In genomic region chr2:237445611-237446332, GRCh38 we compare ENCODE assay signal across 20 cellular contexts. TPM values are rescaled to one million over a fixed set of nuclear protein-coding genes. Genes with fewer than 3 reads are reported as not detected.
A peak's percentile ranks its signal among the peaks of the same experiment; 100 is the strongest.
DNase-seq lines count a peak whose midpoint lies in the region; ATAC-seq and TF ChIP-seq lines count a peak whose summit lies in the region.
"Had no signal": no experiment of that assay in that cellular context is flagged by ENCODE, and none has a peak within 500 bp of the region (broad histone marks: within the 10 kb centered on the region; RNA-seq: fewer than 3 reads in every experiment).

No MANE protein-coding gene starts in this region.

- dilution Hi-C loops in mammary epithelial cell (cut with HindIII; ENCODE audit: low sequenced_read_pairs) = no loop called here

- H3K27ac ChIP-seq in breast epithelium = peak overlapping the region; percentile 54
- H3K27ac ChIP-seq in mammary epithelial cell (ENCODE audit: insufficient read depth, low read depth, low read length) = no peak overlapping the region
- H3K27ac ChIP-seq in rectal smooth muscle tissue (ENCODE audit: low read depth, low read length) = peak overlapping the region; percentile 41
- H3K27ac ChIP-seq: C4-2B had no signal

- no peak overlapping the region for H2AFZ ChIP-seq in mammary epithelial cell (ENCODE audit: low read depth, low read length)

- no peaks in the 10 kb centered on the region for H3K36me3 ChIP-seq in breast epithelium
- no peaks in the 10 kb centered on the region for H3K36me3 ChIP-seq in mammary epithelial cell (ENCODE audit: insufficient read depth, low read length)
- H3K36me3 ChIP-seq in rectal smooth muscle tissue (ENCODE audit: control insufficient read depth, insufficient read depth, low read length) = no peaks in the 10 kb centered on the region

- no peaks in the 10 kb centered on the region for H3K79me2 ChIP-seq in mammary epithelial cell (ENCODE audit: insufficient read depth, low read length)

- H3K4me1 ChIP-seq in breast epithelium (no peaks in the 10 kb centered on the region), mammary epithelial cell (ENCODE audit: insufficient read depth, low read length) (peaks cover 5% of the 10 kb centered on the region), rectal smooth muscle tissue (ENCODE audit: control insufficient read depth, insufficient read depth, low read length) (peaks cover 2% of the 10 kb centered on the region)

- no peak overlapping the region for H3K9ac ChIP-seq in mammary epithelial cell (ENCODE audit: insufficient read depth, low read length)
- H3K9ac ChIP-seq in rectal smooth muscle tissue (ENCODE audit: low read length) = no peak overlapping the region
- H3K9ac ChIP-seq: SK-N-SH had no signal

- H4K20me1 ChIP-seq in mammary epithelial cell (ENCODE audit: insufficient read depth, low read length) = no peaks in the 10 kb centered on the region

- no peak for TF ChIP-seq CTCF in breast epithelium (IDR thresholded peaks at IDR 0.05)
- TF ChIP-seq CTCF in mammary epithelial cell (conservative IDR thresholded peaks at IDR 0.05 in 1 of 2, IDR thresholded peaks at IDR 0.05 in 1 of 2; ENCODE audit: extremely low read depth in 1 of 2, insufficient read depth in 1 of 2, low read depth in 1 of 2, low read length in 2 of 2) = no peak

- no peak for ATAC-seq in GM19397 (IDR thresholded peaks at IDR 0.05; ENCODE audit: unreplicated experiment)
- ATAC-seq: PC-3 had no signal

- WGBS in mammary epithelial cell (ENCODE audit: low coverage, missing lambda C conversion rate) = 84% methylated on average over 22 of the region's 26 CpGs

- DNase-seq in breast epithelium (ENCODE audit: low spot score in 2 of 2) (no peak), mammary epithelial cell (no peak), islet precursor cell (peak; percentile 39), NCI-H524 (lab: John Stamatoyannopoulos, UW) (no peak), DMS 273 (lab: John Stamatoyannopoulos, UW; ENCODE audit: unreplicated experiment) (no peak)
- DNase-seq: Calu3; CD8-positive, alpha-beta memory T cell; GDM1; Karpas-422; MV-4-11; NCI-H1694; NCI-H2081; NCI-H446; NCI-H526 treated with DMSO at 0.1 percent for 48 hours; PC-3; SHP77 treated with DMSO at 0.1 percent for 48 hours; SK-N-SH had no signal

- BruUV-seq in mammary epithelial cell (replicated peaks; lab: Mats Ljungman, UMichigan) = no TSS peak

- no peaks in the 10 kb centered on the region for H3K9me3 ChIP-seq in breast epithelium
- H3K9me3 ChIP-seq in mammary epithelial cell (replicated peaks; ENCODE audit: insufficient read depth, low read length) = no peaks in the 10 kb centered on the region
- H3K9me3 ChIP-seq: SK-N-SH had no signal

- intact Hi-C loops in breast epithelium (cut with DNase I; ENCODE audit: low total_unique reads) (no loop called here), mammary epithelial cell (cut with micrococcal nuclease) (no loop called here)

- H3K4me3 ChIP-seq in breast epithelium (no peak overlapping the region), mammary epithelial cell (replicated peaks in 1 of 3; ENCODE audit: insufficient read depth in 1 of 3, low read depth in 2 of 3, low read length in 3 of 3) (no peak overlapping the region), rectal smooth muscle tissue (ENCODE audit: low read length) (no peak overlapping the region)

- no peak for TF ChIP-seq POLR2A in breast epithelium (IDR thresholded peaks at IDR 0.05)

- no peak overlapping the region for H3K4me2 ChIP-seq in mammary epithelial cell (ENCODE audit: insufficient read depth, low read depth, low read length)
- H3K4me2 ChIP-seq: SK-N-SH had no signal

- in situ Hi-C loops in mammary epithelial cell (cut with MboI; ENCODE audit: low sequenced_read_pairs in 2 of 2) = no loop called here

- CTCF ChIA-PET in mammary epithelial cell (lab: Charles Lee; ENCODE audit: low non-redundant PET) = no interaction called here

- H3K27me3 ChIP-seq in breast epithelium (no peaks in the 10 kb centered on the region), mammary epithelial cell (ENCODE audit: insufficient read depth, low read length) (no peaks in the 10 kb centered on the region), rectal smooth muscle tissue (ENCODE audit: control insufficient read depth, insufficient read depth, low read length) (no peaks in the 10 kb centered on the region)

RNA-seq across cellular contexts. Expression of gene COL6A3, which starts 31.8 kb away (rescaled TPM):
- total RNA-seq in breast epithelium (100 to 1,000 TPM; 116 to 907 (median 320) TPM), mammary epithelial cell (1 to 10 TPM in 1 of 2 donors, under 1 TPM in 1; 0.14 to 7.2 TPM)
- 0.16 TPM for polyA plus RNA-seq in mammary epithelial cell
- polyA minus RNA-seq in mammary epithelial cell = 0.57 TPM

RNA-seq across cellular contexts. Expression of gene MLPH, which starts 41.3 kb away (rescaled TPM):
- total RNA-seq in breast epithelium (100 to 1,000 TPM in 2 of 3 donors, 10 to 100 TPM in 1; 15.5 to 242 (median 223) TPM), mammary epithelial cell (1 to 10 TPM; 2.8 to 7.2 TPM)
- polyA plus RNA-seq in mammary epithelial cell = 16.1 TPM
- 24.1 TPM for polyA minus RNA-seq in mammary epithelial cell
- total RNA-seq: CD8-positive, alpha-beta memory T cell had no signal
- polyA plus RNA-seq: CD8-positive, alpha-beta memory T cell had no signal

Comparison
In these comparisons a context has a peak if more than half of its experiments do, and no peak if none do; other contexts are left out.
1. RNA of gene COL6A3, which starts 31.8 kb away (total RNA-seq): 116 to 907 TPM in breast epithelium; 0.14 to 7.2 TPM in mammary epithelial cell; every median in the first group is over 10 times any median in the second.